In genomic region chr19:11194173-11194572, GRCh38 we compare ENCODE assay signal across 16 cellular contexts. TPM values are rescaled to one million over a fixed set of nuclear protein-coding genes. Genes with fewer than 3 reads are reported as not detected.
A peak's percentile ranks its signal among the peaks of the same experiment; 100 is the strongest.
DNase-seq lines count a peak whose midpoint lies in the region; ATAC-seq and TF ChIP-seq lines count a peak whose summit lies in the region.
"Had no signal": no experiment of that assay in that cellular context is flagged by ENCODE, and none has a peak within 500 bp of the region (broad histone marks: within the 10 kb centered on the region; RNA-seq: fewer than 3 reads in every experiment).

No MANE protein-coding gene starts in this region.

- intact Hi-C loops in testis (cut with DNase I; ENCODE audit: low total_unique reads): no loop called here
- intact Hi-C loops in head of caudate nucleus (cut with DNase I): no loop called here

- TF ChIP-seq POLR2A in testis (IDR thresholded peaks at IDR 0.05): no peak

- H3K4me3 ChIP-seq in choroid plexus epithelial cell (ENCODE audit: low read depth, low read length) (peak overlapping the region; percentile 52), testis (no peak overlapping the region), brain microvascular endothelial cell (ENCODE audit: low read depth, low read length) (no peak overlapping the region)

- H3K27ac Mint-ChIP-seq in HFFc6 (peak overlapping the region; percentile 52; the same call in 1 of the 2 replicates), mesothelial cell of epicardium (peak overlapping the region; percentile 73)
- no peak overlapping the region for H3K27ac Mint-ChIP-seq in stimulated activated naive B cell treated with anti-CD40 and anti-IgM and Interleukin-4, amounts not matched to agents 10 μg/mL and 1 μg/mL and 100 μg/mL, for 72 hours
- H3K27ac Mint-ChIP-seq: T-cell had no signal

- H3K36me3 Mint-ChIP-seq in HFFc6 (ENCODE audit: low read depth): peaks cover 23% of the 10 kb centered on the region
- peaks cover 14% of the 10 kb centered on the region for H3K36me3 Mint-ChIP-seq in mesothelial cell of epicardium
- H3K36me3 Mint-ChIP-seq in stimulated activated naive B cell treated with anti-CD40 and anti-IgM and Interleukin-4, amounts not matched to agents 10 μg/mL and 1 μg/mL and 100 μg/mL, for 72 hours: no peaks in the 10 kb centered on the region
- H3K36me3 Mint-ChIP-seq: T-cell had no signal

- ATAC-seq in GM18517 (IDR thresholded peaks at IDR 0.05; ENCODE audit: unreplicated experiment): no peak
- no peak for ATAC-seq in stimulated activated naive B cell treated with anti-CD40 and anti-IgM and Interleukin-4, amounts not matched to agents 10 μg/mL and 1 μg/mL and 100 μg/mL, for 72 hours (replicated peaks)
- ATAC-seq: T-cell had no signal

- TF ChIP-seq CTCF in HFFc6 (IDR thresholded peaks at IDR 0.05): no peak
- no peak for TF ChIP-seq CTCF in choroid plexus epithelial cell (conservative IDR thresholded peaks at IDR 0.05; ENCODE audit: low read depth, low read length)
- TF ChIP-seq CTCF in mesothelial cell of epicardium (IDR thresholded peaks at IDR 0.05; ENCODE audit: unreplicated experiment): no peak
- TF ChIP-seq CTCF in testis (IDR thresholded peaks at IDR 0.05): no peak
- no peak for TF ChIP-seq CTCF in brain microvascular endothelial cell (IDR thresholded peaks at IDR 0.05; ENCODE audit: low read depth, low read length, missing control alignments)

- H3K4me1 ChIP-seq in testis: peaks cover 18% of the 10 kb centered on the region

- H3K27ac ChIP-seq in testis (peak overlapping the region; percentile 69 to 95), brain microvascular endothelial cell (no peak overlapping the region)

- H3K4me3 Mint-ChIP-seq in HFFc6 (peak overlapping the region; percentile 42; the same call in 1 of the 2 replicates), mesothelial cell of epicardium (peak overlapping the region; percentile 41)
- no peak overlapping the region for H3K4me3 Mint-ChIP-seq in stimulated activated naive B cell treated with anti-CD40 and anti-IgM and Interleukin-4, amounts not matched to agents 10 μg/mL and 1 μg/mL and 100 μg/mL, for 72 hours
- H3K4me3 Mint-ChIP-seq: T-cell had no signal

- H3K36me3 ChIP-seq in testis (ENCODE audit: low read depth, missing control alignments) (no peaks in the 10 kb centered on the region), brain microvascular endothelial cell (replicated peaks) (peaks cover 35% of the 10 kb centered on the region)

- peaks cover 48% of the 10 kb centered on the region for H3K4me1 Mint-ChIP-seq in HFFc6 (ENCODE audit: low read depth)
- peaks cover 11% of the 10 kb centered on the region for H3K4me1 Mint-ChIP-seq in mesothelial cell of epicardium
- peaks cover 15 to 19% of the 10 kb centered on the region in 2 donors for H3K4me1 Mint-ChIP-seq in stimulated activated naive B cell treated with anti-CD40 and anti-IgM and Interleukin-4, amounts not matched to agents 10 μg/mL and 1 μg/mL and 100 μg/mL, for 72 hours

- no peaks in the 10 kb centered on the region for H3K27me3 ChIP-seq in testis
- no peaks in the 10 kb centered on the region for H3K27me3 ChIP-seq in brain microvascular endothelial cell (replicated peaks)

- no peaks in the 10 kb centered on the region for H3K9me3 ChIP-seq in testis

- WGBS in testis, 2 donors: 59 to 63% methylated on average over 8 of the region's 8 CpGs

- H3K9me3 Mint-ChIP-seq in HFFc6 (peaks cover 5% of the 10 kb centered on the region), mesothelial cell of epicardium (no peaks in the 10 kb centered on the region)
- no peaks in the 10 kb centered on the region for H3K9me3 Mint-ChIP-seq in stimulated activated naive B cell treated with anti-CD40 and anti-IgM and Interleukin-4, amounts not matched to agents 10 μg/mL and 1 μg/mL and 100 μg/mL, for 72 hours
- H3K9me3 Mint-ChIP-seq: T-cell had no signal

- in situ Hi-C loops in brain microvascular endothelial cell (cut with HindIII; ENCODE audit: low pct_ligation_motif_present, low sequenced_read_pairs): no loop called here

- no peak for DNase-seq in HFFc6
- DNase-seq in choroid plexus epithelial cell (ENCODE audit: low read depth): no peak
- no peak for DNase-seq in mesothelial cell of epicardium (ENCODE audit: low spot score in 2 of 2, unreplicated experiment in 2 of 2)
- no peak for DNase-seq in testis
- DNase-seq in brain microvascular endothelial cell: no peak
- no peak for DNase-seq in head of caudate nucleus
- DNase-seq in stimulated activated naive B cell treated with anti-CD40 and anti-IgM and Interleukin-4, amounts not matched to agents 10 μg/mL and 1 μg/mL and 100 μg/mL, for 72 hours: no peak
- DNase-seq: activated CD4-positive, CD25-positive, alpha-beta regulatory T cell; activated CD8-positive, alpha-beta memory T cell treated with anti-CD3 and anti-CD28 coated beads, Interleukin-2, amount 50 U/mL, for 4 hours; activated naive CD4-positive, alpha-beta T cell treated with anti-CD3 and anti-CD28 coated beads, Interleukin-2, amount 50 U/mL, for 16 hours; central memory CD4-positive, alpha-beta T cell; NCI-H1048; NCI-H2227 treated with DMSO at 0.1 percent for 48 hours; T-cell had no signal

- peaks cover 1% of the 10 kb centered on the region; the same call in 1 of the 2 replicates for H3K27me3 Mint-ChIP-seq in HFFc6 (ENCODE audit: insufficient read depth)
- H3K27me3 Mint-ChIP-seq in mesothelial cell of epicardium (ENCODE audit: low read depth): no peaks in the 10 kb centered on the region
- peaks cover 17 to 25% of the 10 kb centered on the region in 2 donors for H3K27me3 Mint-ChIP-seq in stimulated activated naive B cell treated with anti-CD40 and anti-IgM and Interleukin-4, amounts not matched to agents 10 μg/mL and 1 μg/mL and 100 μg/mL, for 72 hours

RNA-seq across cellular contexts. Expression of gene KANK2, which starts 3.2 kb away (rescaled TPM):
- total RNA-seq in HFFc6 (2021; fragmentation: NEBNext Ultra II Directional; extraction: Animal tissue kit (Norgen Biotek cat#: 25700)): 100 to 1,000 TPM; 132 to 167 (median 156) TPM
- total RNA-seq in mesothelial cell of epicardium (84.3 to 85.3 TPM (median 84.7 TPM) in 3 replicates), testis (100 to 1,000 TPM in 1 of 2 donors, 10 to 100 TPM in 1; 98.9 to 161 TPM)
- 77.7 TPM for polyA plus RNA-seq in testis (ENCODE audit: insufficient read depth, low read depth, low replicate concordance)

RNA-seq across cellular contexts. Expression of gene SPC24, which starts 38.6 kb away (rescaled TPM):
- 10 to 100 TPM; 21.0 to 54.6 (median 50.3) TPM for total RNA-seq in HFFc6 (2021; fragmentation: NEBNext Ultra II Directional; extraction: Animal tissue kit (Norgen Biotek cat#: 25700))
- total RNA-seq in mesothelial cell of epicardium (16.3 to 22.0 TPM (median 20.6 TPM) in 3 replicates), testis (1 to 10 TPM; 7.1 to 7.4 TPM)
- 5.4 TPM for polyA plus RNA-seq in testis (ENCODE audit: insufficient read depth, low read depth, low replicate concordance)

RNA-seq across cellular contexts. Expression of gene ANGPTL8, which starts 45.2 kb away (rescaled TPM):
- total RNA-seq in HFFc6 (2021; fragmentation: NEBNext Ultra II Directional; extraction: Animal tissue kit (Norgen Biotek cat#: 25700)): not detected
- total RNA-seq in mesothelial cell of epicardium (0.25 to 0.84 TPM (median 0.29 TPM) in 3 replicates), testis (not detected)
- not detected for polyA plus RNA-seq in testis (ENCODE audit: insufficient read depth, low read depth, low replicate concordance)
- total RNA-seq: epithelial cell of proximal tubule, T-cell had no signal

Comparison
In these comparisons a context has a peak if more than half of its experiments do, and no peak if none do; other contexts are left out.
1. H3K4me3 Mint-ChIP-seq: peak in HFFc6 (single experiment) and mesothelial cell of epicardium (single experiment); none in stimulated activated naive B cell treated with anti-CD40 and anti-IgM and Interleukin-4, amounts not matched to agents 10 μg/mL and 1 μg/mL and 100 μg/mL, for 72 hours (0 of 2).